In genomic region chrX:51802917-51803688, GRCh38 we compare ENCODE assay signal across 8 cellular contexts. TPM values are rescaled to one million over a fixed set of nuclear protein-coding genes. Genes with fewer than 3 reads are reported as not detected.
DNase-seq lines count a peak whose midpoint lies in the region; ATAC-seq, FAIRE-seq and TF ChIP-seq lines count a peak whose summit lies in the region.

No MANE protein-coding gene starts in this region.

- H4K5ac ChIP-seq in IMR-90 (ENCODE audit: low read depth, low read length), result peak overlapping the region; percentile 99

- no peak overlapping the region for H3K56ac ChIP-seq in IMR-90 (ENCODE audit: extremely low read depth, insufficient read depth, low read length)

- H3K9me3 ChIP-seq in IMR-90 (ENCODE audit: control insufficient read depth, insufficient read depth, low read length), result no peaks in the 10 kb centered on the region
- H3K9me3 ChIP-seq in SJCRH30 (replicated peaks), result no peaks in the 10 kb centered on the region

- no peaks in the 10 kb centered on the region for H4K20me1 ChIP-seq in IMR-90 (ENCODE audit: insufficient read depth, low read length)

- H3K27ac ChIP-seq in IMR-90 (ENCODE audit: insufficient read depth, low read length) (peak overlapping the region; percentile 51), SJCRH30 (peak overlapping the region; percentile 20; the same call in 1 of the 2 replicates)

- ATAC-seq in GM21423 (IDR thresholded peaks at IDR 0.05; ENCODE audit: unreplicated experiment) (peak; percentile 94), IMR-90 (ENCODE audit: low read depth) (peak; percentile 98), left cardiac atrium (peak; percentile 90 to 97)

- H2BK120ac ChIP-seq in IMR-90 (ENCODE audit: low read depth, low read length), result peak overlapping the region; percentile 77

- H2BK20ac ChIP-seq in IMR-90 (ENCODE audit: low read depth, low read length), result 0 out of 2 replicates have a peak overlapping the region, but pooled peaks have one; percentile 54

- peaks cover 0 to 5% of the 10 kb centered on the region in 2 experiments; a peak in 2 of 4 replicates for H3K79me1 ChIP-seq in IMR-90 (ENCODE audit: low read depth in 1 of 2, low read length in 2 of 2)

- POLR2A ChIA-PET in IMR-90 (lab: Charles Lee; ENCODE audit: unreplicated experiment), result interaction anchor here (0.8 kb wide), 1 partner anchor 90 kb away, joined by 3 read pairs; the partner anchor contains the start of gene MAGED1

- H3K4me1 ChIP-seq in IMR-90 (ENCODE audit: control insufficient read depth, insufficient read depth, low read length) (no peaks in the 10 kb centered on the region), SJCRH30 (no peaks in the 10 kb centered on the region)

- H3K18ac ChIP-seq in IMR-90 (ENCODE audit: low read depth, low read length), result peak overlapping the region; percentile 69

- peak overlapping the region; percentile 70 for H4K91ac ChIP-seq in IMR-90 (ENCODE audit: insufficient read depth, low read depth, low read length)

- H3K4me2 ChIP-seq in IMR-90 (ENCODE audit: low read depth, low read length), result peak overlapping the region; percentile 85

- DNase-seq in DMS114 treated with DMSO at 0.1 percent for 48 hours (lab: John Stamatoyannopoulos, UW; ENCODE audit: unreplicated experiment), result peak; percentile 49
- DNase-seq in IMR-90, result peak; percentile 67
- DNase-seq in SJCRH30, result peak; percentile 61 to 69
- peak; percentile 50 for DNase-seq in left cardiac atrium
- peak; percentile 71 for DNase-seq in posterior vena cava (ENCODE audit: low spot score)
- peak; percentile 62 for DNase-seq in urothelium cell line (ENCODE audit: low spot score)

- peak overlapping the region; percentile 91 for H2AFZ ChIP-seq in IMR-90 (replicated peaks; ENCODE audit: low read length, poor library complexity)

- 14% methylated on average over 6 of the region's 26 CpGs; no CpG with 5 or more reads in 1 of the 2 experiments for WGBS in IMR-90 (ENCODE audit: extremely low coverage in 2 of 2, insufficient read length in 1 of 2), 2 experiments

- no peaks in the 10 kb centered on the region for H3K9me3 Mint-ChIP-seq in activated naive CD8-positive, alpha-beta T cell (ENCODE audit: low read depth)

- no peaks in the 10 kb centered on the region for H3K36me3 ChIP-seq in IMR-90 (ENCODE audit: control insufficient read depth, insufficient read depth, low read length)
- H3K36me3 ChIP-seq in SJCRH30, result no peaks in the 10 kb centered on the region

- FAIRE-seq in urothelium cell line (lab: Jason Lieb, UNC), result no peak

- H3K36me3 Mint-ChIP-seq in activated naive CD8-positive, alpha-beta T cell, result peaks cover 3% of the 10 kb centered on the region

- H2BK15ac ChIP-seq in IMR-90 (ENCODE audit: low read depth, low read length), result no peak overlapping the region; the same call in 2 of the 3 replicates

- no peak for TF ChIP-seq POLR2A in IMR-90 (IDR thresholded peaks at IDR 0.05; ENCODE audit: low read depth, low read length)

- BruUV-seq in IMR-90 (replicated peaks; lab: Mats Ljungman, UMichigan), result TSS peak; percentile 74

- dilution Hi-C loops in IMR-90 (cut with HindIII; ENCODE audit: low sequenced_read_pairs, unreplicated experiment), result no loop called here

- peak overlapping the region; percentile 92 for H3K4me3 Mint-ChIP-seq in activated naive CD8-positive, alpha-beta T cell

- peak overlapping the region; percentile 84 for H3K9ac ChIP-seq in IMR-90 (ENCODE audit: low read depth, low read length)

- peak; percentile 8; the same call in 1 of the 2 replicates for TF ChIP-seq CTCF in IMR-90 (conservative IDR thresholded peaks at IDR 0.05; ENCODE audit: low read depth, low read length)

- H3K4me3 ChIP-seq in IMR-90 (ENCODE audit: insufficient read depth, low read depth, low read length) (peak overlapping the region; percentile 93), SJCRH30 (peak overlapping the region; percentile 66)

- H2AK9ac ChIP-seq in IMR-90 (replicated peaks; ENCODE audit: low read depth, low read length, poor library complexity), result peak overlapping the region; percentile 94

- no peak for TF ChIP-seq RAD21 in IMR-90 (IDR thresholded peaks at IDR 0.05; ENCODE audit: low read length)

- H2BK5ac ChIP-seq in IMR-90 (ENCODE audit: low read depth, low read length, poor library complexity, severe bottlenecking), result peak overlapping the region; percentile 7

- intact Hi-C loops in IMR-90 (cut with micrococcal nuclease) (loop anchor here (2.0 kb wide), 1 partner anchor 90 kb away; the partner anchor contains the start of gene MAGED1), left cardiac atrium (cut with DNase I) (no loop called here), posterior vena cava (cut with DNase I) (no loop called here)

- peaks cover 30% of the 10 kb centered on the region for H3K4me1 Mint-ChIP-seq in activated naive CD8-positive, alpha-beta T cell (ENCODE audit: low read depth)

- CTCF ChIA-PET in IMR-90 (lab: Yijun Ruan, JAX), result no interaction called here

- no peak overlapping the region; the same call in 1 of the 2 replicates for H2AK5ac ChIP-seq in IMR-90 (ENCODE audit: low read depth, low read length)

- peak overlapping the region; percentile 68 to 97 for H4K8ac ChIP-seq in IMR-90 (ENCODE audit: low read depth in 2 of 2, low read length in 2 of 2)

- in situ Hi-C loops in IMR-90 (cut with MboI; ENCODE audit: low sequenced_read_pairs), result no loop called here

- peak overlapping the region; percentile 87 for H3K27ac Mint-ChIP-seq in activated naive CD8-positive, alpha-beta T cell

- H3K27me3 Mint-ChIP-seq in activated naive CD8-positive, alpha-beta T cell, result no peaks in the 10 kb centered on the region

- H3K9me1 ChIP-seq in IMR-90 (ENCODE audit: insufficient read depth, low read length), result no peaks in the 10 kb centered on the region

- H3K4ac ChIP-seq in IMR-90 (ENCODE audit: low read depth, low read length), result peak overlapping the region; percentile 81

- H3K23ac ChIP-seq in IMR-90 (ENCODE audit: low read depth, low read length), result peak overlapping the region; percentile 93; the same call in 1 of the 2 replicates

- H3K14ac ChIP-seq in IMR-90 (replicated peaks; ENCODE audit: low read depth, low read length), result peak overlapping the region; percentile 94

- H3K27me3 ChIP-seq in IMR-90 (ENCODE audit: control insufficient read depth, insufficient read depth, low read length), result no peaks in the 10 kb centered on the region
- no peaks in the 10 kb centered on the region for H3K27me3 ChIP-seq in SJCRH30

TF ChIP-seq in IMR-90, 13 proteins besides CTCF, POLR2A, EP300 and RAD21:
- TF ChIP-seq MAZ (IDR thresholded peaks at IDR 0.05; ENCODE audit: borderline replicate concordance, low read depth, low read length) (peak; percentile 14; the same call in 1 of the 2 replicates), CEBPB (IDR thresholded peaks at IDR 0.05; ENCODE audit: low read depth, low read length) (no peak)

RNA-seq across cellular contexts. Expression of gene GSPT2, which starts 59.9 kb away (rescaled TPM):
- total RNA-seq in IMR-90 (2012; rRNA removed), result 5.9 and 8.3 TPM in 2 replicates
- polyA plus RNA-seq in IMR-90 (2012; rRNA removed), result 4.4 and 5.4 TPM in 2 replicates
- 2.2 and 2.7 TPM in 2 replicates for polyA plus RNA-seq in IMR-90 (2012; cell fraction: cytosol; rRNA removed)
- 1.2 and 1.8 TPM in 2 replicates for polyA plus RNA-seq in IMR-90 (2012; cell fraction: nucleus; rRNA removed; ENCODE audit: low replicate concordance)
- 11.4 and 12.1 TPM in 2 replicates for total RNA-seq in SJCRH30 (2014; rRNA removed; shearing (Covaris generic))
- total RNA-seq in left cardiac atrium, result 1 to 10 TPM; 8.7 to 9.4 TPM
- 1 to 10 TPM; 6.9 to 7.6 TPM for total RNA-seq in posterior vena cava

Comparison
In these comparisons a context has a peak if more than half of its experiments do, and no peak if none do; other contexts are left out.
1. Peak in every context shown above with its lines: DNase-seq, ATAC-seq, H3K4me3 ChIP-seq and H3K27ac ChIP-seq.